ENCODE assay signal across 1 cellular context in genomic region chr18:79949571-79950439, GRCh38.
TF ChIP-seq lines count a peak whose summit lies in the region.

No MANE protein-coding gene starts in this region.

TF ChIP-seq in HCT116, 20 proteins besides CTCF, POLR2A, EP300 and RAD21 (continued from another document):
- TF ChIP-seq, protein P1, sequence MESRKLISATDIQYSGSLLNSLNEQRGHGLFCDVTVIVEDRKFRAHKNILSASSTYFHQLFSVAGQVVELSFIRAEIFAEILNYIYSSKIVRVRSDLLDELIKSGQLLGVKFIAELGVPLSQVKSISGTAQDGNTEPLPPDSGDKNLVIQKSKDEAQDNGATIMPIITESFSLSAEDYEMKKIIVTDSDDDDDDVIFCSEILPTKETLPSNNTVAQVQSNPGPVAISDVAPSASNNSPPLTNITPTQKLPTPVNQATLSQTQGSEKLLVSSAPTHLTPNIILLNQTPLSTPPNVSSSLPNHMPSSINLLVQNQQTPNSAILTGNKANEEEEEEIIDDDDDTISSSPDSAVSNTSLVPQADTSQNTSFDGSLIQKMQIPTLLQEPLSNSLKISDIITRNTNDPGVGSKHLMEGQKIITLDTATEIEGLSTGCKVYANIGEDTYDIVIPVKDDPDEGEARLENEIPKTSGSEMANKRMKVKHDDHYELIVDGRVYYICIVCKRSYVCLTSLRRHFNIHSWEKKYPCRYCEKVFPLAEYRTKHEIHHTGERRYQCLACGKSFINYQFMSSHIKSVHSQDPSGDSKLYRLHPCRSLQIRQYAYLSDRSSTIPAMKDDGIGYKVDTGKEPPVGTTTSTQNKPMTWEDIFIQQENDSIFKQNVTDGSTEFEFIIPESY (IDR thresholded peaks at IDR 0.05; ENCODE audit: extremely low read depth, insufficient replicate concordance, low read length) = no peak
- TF ChIP-seq ELF1 (IDR thresholded peaks at IDR 0.05; ENCODE audit: borderline replicate concordance, low read depth) (no peak), ZNF274 (IDR thresholded peaks at IDR 0.05; ENCODE audit: low read depth, low read length) (no peak), SP1 (IDR thresholded peaks at IDR 0.05; ENCODE audit: low read depth) (no peak)
TF ChIP-seq in HCT116: peak in this region for 0.
